ENCODE assay signal across 17 cellular contexts in genomic region chr9:21936161-21936560, GRCh38. TPM values are rescaled to one million over a fixed set of nuclear protein-coding genes. Genes with fewer than 3 reads are reported as not detected.
DNase-seq lines count a peak whose midpoint lies in the region; FAIRE-seq and TF ChIP-seq lines count a peak whose summit lies in the region.
"Had no signal": no experiment of that assay in that cellular context is flagged by ENCODE, and none has a peak within 500 bp of the region (broad histone marks: within the 10 kb centered on the region; RNA-seq: fewer than 3 reads in every experiment).

No MANE protein-coding gene starts in this region.

- H3K4me1 Mint-ChIP-seq in activated T-helper 2 cell treated with anti-CD3 and anti-CD28 coated beads, Interferon-gamma antibody, Interleukin-2, Interleukin-4, amounts not matched to agents 10 μg/mL and 5 μg/mL and 100 μg/mL, durations not matched to agents 14 hours and 24 hours and 36 hours (ENCODE audit: low read depth): no peaks in the 10 kb centered on the region
- H3K4me1 Mint-ChIP-seq in H9: peaks cover 32 to 39% of the 10 kb centered on the region in 2 experiments
- H3K4me1 Mint-ChIP-seq: CD8-positive, alpha-beta memory T cell had no signal

- whole genome bisulfite sequencing in H9 (ENCODE audit: extremely low coverage, insufficient read length, low lambda C conversion rate): no CpG with 5 or more reads among the region's 1 CpG

- H4K8ac ChIP-seq in H9 (replicated peaks; ENCODE audit: insufficient read length, low read depth, low read length): no peak overlapping the region

- no peaks in the 10 kb centered on the region for H3K79me1 ChIP-seq in H9 (ENCODE audit: insufficient read depth, low read depth, low read length, poor library complexity, severe bottlenecking)

- no peak overlapping the region for H3K9ac ChIP-seq in adipocyte (ENCODE audit: low read length)
- H3K9ac ChIP-seq in H9 (ENCODE audit: extremely low read depth, insufficient read length, low read length): no peak overlapping the region
- H3K9ac ChIP-seq: BLaER1 had no signal

- peak; percentile 8 for DNase-seq in adipocyte (ENCODE audit: low read depth)
- DNase-seq in fibroblast of gingiva (ENCODE audit: low read depth): peak; percentile 15
- DNase-seq in posterior cingulate gyrus: no peak
- DNase-seq in activated T-helper 2 cell treated with anti-CD3 and anti-CD28 coated beads, Interferon-gamma antibody, Interleukin-2, Interleukin-4, amounts not matched to agents 10 μg/mL and 5 μg/mL and 100 μg/mL, durations not matched to agents 14 hours and 24 hours and 36 hours (ENCODE audit: low spot score): no peak
- DNase-seq in H9: no peak
- DNase-seq: Caco-2; CD8-positive, alpha-beta memory T cell; DND-41; GF-D8; GOT3; HCEC 1CT had no signal

- no peak overlapping the region for H3K27ac Mint-ChIP-seq in activated T-helper 2 cell treated with anti-CD3 and anti-CD28 coated beads, Interferon-gamma antibody, Interleukin-2, Interleukin-4, amounts not matched to agents 10 μg/mL and 5 μg/mL and 100 μg/mL, durations not matched to agents 14 hours and 24 hours and 36 hours
- no peak overlapping the region for H3K27ac Mint-ChIP-seq in H9
- H3K27ac Mint-ChIP-seq: CD8-positive, alpha-beta memory T cell had no signal

- no peaks in the 10 kb centered on the region for H3K79me2 ChIP-seq in H9 (ENCODE audit: insufficient read depth, low read length)

- H3K18ac ChIP-seq in H9 (ENCODE audit: insufficient read length, low read depth, low read length): no peak overlapping the region

- peaks cover 7% of the 10 kb centered on the region for H3K36me3 ChIP-seq in adipocyte (ENCODE audit: control insufficient read depth, insufficient read depth, low read length, severe bottlenecking)

- H3K4me2 ChIP-seq in H9 (ENCODE audit: insufficient read depth, insufficient read length, low read length): no peak overlapping the region
- H3K4me2 ChIP-seq: A549, BLaER1 had no signal

- H4K5ac ChIP-seq in H9 (ENCODE audit: insufficient read length, low read depth, low read length): no peak overlapping the region

- H3K9me3 Mint-ChIP-seq in activated T-helper 2 cell treated with anti-CD3 and anti-CD28 coated beads, Interferon-gamma antibody, Interleukin-2, Interleukin-4, amounts not matched to agents 10 μg/mL and 5 μg/mL and 100 μg/mL, durations not matched to agents 14 hours and 24 hours and 36 hours: no peaks in the 10 kb centered on the region
- H3K9me3 Mint-ChIP-seq in H9: peaks cover 0 to 2% of the 10 kb centered on the region in 2 experiments; a peak in 2 of 5 replicates
- H3K9me3 Mint-ChIP-seq: CD8-positive, alpha-beta memory T cell had no signal

- no peaks in the 10 kb centered on the region for H4K20me1 ChIP-seq in H9 (ENCODE audit: control insufficient read depth, insufficient read depth, insufficient read length)
- H4K20me1 ChIP-seq: BLaER1 had no signal

- no peak overlapping the region for H2BK120ac ChIP-seq in H9 (ENCODE audit: low read depth, low read length, poor library complexity, severe bottlenecking)

- H3K9me3 ChIP-seq in adipocyte (ENCODE audit: control insufficient read depth, low read length): no peaks in the 10 kb centered on the region
- H3K9me3 ChIP-seq in H9 (ENCODE audit: control insufficient read depth, low read depth, low read length): no peaks in the 10 kb centered on the region
- H3K9me3 ChIP-seq: A549, BLaER1, Caco-2 had no signal

- no peak overlapping the region for H3K4me3 Mint-ChIP-seq in activated T-helper 2 cell treated with anti-CD3 and anti-CD28 coated beads, Interferon-gamma antibody, Interleukin-2, Interleukin-4, amounts not matched to agents 10 μg/mL and 5 μg/mL and 100 μg/mL, durations not matched to agents 14 hours and 24 hours and 36 hours (ENCODE audit: low read depth)
- H3K4me3 Mint-ChIP-seq in H9: no peak overlapping the region
- H3K4me3 Mint-ChIP-seq: CD8-positive, alpha-beta memory T cell had no signal

- H3K4me1 ChIP-seq in adipocyte (ENCODE audit: control insufficient read depth, insufficient read depth, low read length) (peaks cover 10% of the 10 kb centered on the region), H9 (ENCODE audit: insufficient read depth, low read length) (no peaks in the 10 kb centered on the region; the same call in 1 of the 2 replicates)
- H3K4me1 ChIP-seq: A549, BLaER1, Caco-2 had no signal

- no peak overlapping the region for H2BK5ac ChIP-seq in H9 (ENCODE audit: insufficient read length, low read length)

- H3T11ph ChIP-seq in H9 (ENCODE audit: low read length): no peak overlapping the region

- H2BK20ac ChIP-seq in H9 (ENCODE audit: low read depth, low read length, poor library complexity, severe bottlenecking): no peak overlapping the region

- FAIRE-seq in islet of Langerhans (lab: Jason Lieb, UNC): peak; percentile 56
- FAIRE-seq: A549, GM19239, HepG2, HTR-8/SVneo had no signal

- H3K27me3 ChIP-seq in adipocyte (replicated peaks; ENCODE audit: control insufficient read depth, insufficient read depth, low read length) (no peaks in the 10 kb centered on the region), H9 (ENCODE audit: insufficient read depth, low read length) (no peaks in the 10 kb centered on the region)
- H3K27me3 ChIP-seq: BLaER1 had no signal

- H3K56ac ChIP-seq in H9 (ENCODE audit: insufficient read length, low read depth, low read length): no peak overlapping the region

- no peaks in the 10 kb centered on the region for H3K36me3 Mint-ChIP-seq in activated T-helper 2 cell treated with anti-CD3 and anti-CD28 coated beads, Interferon-gamma antibody, Interleukin-2, Interleukin-4, amounts not matched to agents 10 μg/mL and 5 μg/mL and 100 μg/mL, durations not matched to agents 14 hours and 24 hours and 36 hours (ENCODE audit: low read depth)
- H3K36me3 Mint-ChIP-seq in H9 (ENCODE audit: insufficient read depth in 1 of 3, low read depth in 3 of 3): peaks cover 8 to 10% (median 9%) of the 10 kb centered on the region in 3 experiments; a peak in 6 of 7 replicates

- H3K27ac ChIP-seq in H9 (ENCODE audit: insufficient read length, low read depth, low read length): no peak overlapping the region
- H3K27ac ChIP-seq: A549, BLaER1 had no signal

- no peak overlapping the region for H2AK5ac ChIP-seq in H9 (ENCODE audit: insufficient read length, low read length)

- H2BK12ac ChIP-seq in H9 (ENCODE audit: insufficient read length, low read depth, low read length): no peak overlapping the region

- TF ChIP-seq CTCF in H9 (conservative IDR thresholded peaks at IDR 0.05): no peak

- no peak overlapping the region for H3K23ac ChIP-seq in H9 (ENCODE audit: insufficient read length, low read depth, low read length)

- no peak overlapping the region for H3K4ac ChIP-seq in H9 (ENCODE audit: low read depth, low read length)

- no peak overlapping the region for H3K4me3 ChIP-seq in adipocyte (ENCODE audit: low read length)
- H3K4me3 ChIP-seq: A549, BLaER1 had no signal

- intact Hi-C loops in posterior cingulate gyrus (cut with DNase I): no loop called here
- intact Hi-C loops in activated T-helper 2 cell treated with anti-CD3 and anti-CD28 coated beads, Interferon-gamma antibody, Interleukin-2, Interleukin-4, amounts not matched to agents 10 μg/mL and 5 μg/mL and 100 μg/mL, durations not matched to agents 14 hours and 24 hours and 36 hours (cut with micrococcal nuclease): no loop called here

- peaks cover 2% of the 10 kb centered on the region for H3K27me3 Mint-ChIP-seq in activated T-helper 2 cell treated with anti-CD3 and anti-CD28 coated beads, Interferon-gamma antibody, Interleukin-2, Interleukin-4, amounts not matched to agents 10 μg/mL and 5 μg/mL and 100 μg/mL, durations not matched to agents 14 hours and 24 hours and 36 hours (ENCODE audit: low read depth)
- H3K27me3 Mint-ChIP-seq in H9 (ENCODE audit: low read depth): no peaks in the 10 kb centered on the region

- H2AFZ ChIP-seq in H9 (ENCODE audit: low read length): no peak overlapping the region

- H3K23me2 ChIP-seq in H9 (ENCODE audit: insufficient read length, low read depth, low read length, poor library complexity, severe bottlenecking): no peaks in the 10 kb centered on the region

- H2BK15ac ChIP-seq in H9 (ENCODE audit: low read depth, low read length): no peak overlapping the region

- H3K14ac ChIP-seq in H9 (ENCODE audit: insufficient read depth, low read length): no peak overlapping the region

- no peak overlapping the region for H4K91ac ChIP-seq in H9 (ENCODE audit: insufficient read length, low read depth, low read length)

RNA-seq across cellular contexts. Expression of gene CDKN2A, which starts 58.0 kb away (rescaled TPM):
- 5.8 and 7.4 TPM in 2 replicates for total RNA-seq in activated T-helper 2 cell treated with anti-CD3 and anti-CD28 coated beads, Interferon-gamma antibody, Interleukin-2, Interleukin-4, amounts not matched to agents 10 μg/mL and 5 μg/mL and 100 μg/mL, durations not matched to agents 14 hours and 24 hours and 36 hours
- 0.35 TPM in 1 of 2 replicates, not detected in the other for total RNA-seq in H9 (2021)

RNA-seq across cellular contexts. Expression of gene CDKN2B-AS1, which starts 58.4 kb away (rescaled TPM):
- total RNA-seq in activated T-helper 2 cell treated with anti-CD3 and anti-CD28 coated beads, Interferon-gamma antibody, Interleukin-2, Interleukin-4, amounts not matched to agents 10 μg/mL and 5 μg/mL and 100 μg/mL, durations not matched to agents 14 hours and 24 hours and 36 hours: 0.82 and 1.1 TPM in 2 replicates
- total RNA-seq in H9 (2021): not detected in 2 replicates

Comparison
In these comparisons a context has a peak if more than half of its experiments do, and no peak if none do; other contexts are left out.
1. DNase-seq: peak in adipocyte (single experiment) and fibroblast of gingiva (single experiment); none in posterior cingulate gyrus (0 of 10), activated T-helper 2 cell treated with anti-CD3 and anti-CD28 coated beads, Interferon-gamma antibody, Interleukin-2, Interleukin-4, amounts not matched to agents 10 μg/mL and 5 μg/mL and 100 μg/mL, durations not matched to agents 14 hours and 24 hours and 36 hours (single experiment) and H9 (single experiment).